1 cellular context compared by ENCODE assay signal in genomic region chr15:60328852-60329443, GRCh38.
TF ChIP-seq lines count a peak whose summit lies in the region.

No MANE protein-coding gene starts in this region.

TF ChIP-seq in K562, 482 proteins besides CTCF, POLR2A, EP300 and RAD21 (continued from another document):
- TF ChIP-seq CTCFL (IDR thresholded peaks at IDR 0.05; ENCODE audit: borderline replicate concordance, insufficient read depth, low read depth, low read length, poor library complexity, severe bottlenecking) (peak; percentile 27), CBX3 (IDR thresholded peaks at IDR 0.05; ENCODE audit: borderline replicate concordance in 1 of 2, low read length in 2 of 2) (no peak), PHF20 (IDR thresholded peaks at IDR 0.05; ENCODE audit: partially characterized antibody) (no peak), VEZF1 (CRISPR knock-in tag; IDR thresholded peaks at IDR 0.05) (no peak), CHD1 (IDR thresholded peaks at IDR 0.05; ENCODE audit: low read length) (no peak), HES1 (IDR thresholded peaks at IDR 0.05; ENCODE audit: low read depth) (no peak), NFIX (CRISPR knock-in tag; IDR thresholded peaks at IDR 0.05; ENCODE audit: low read depth) (no peak), GATA2 (CRISPR knock-in tag; IDR thresholded peaks at IDR 0.05) (no peak), SMC3 (conservative IDR thresholded peaks at IDR 0.05; ENCODE audit: insufficient read depth, low read depth, low read length) (0 out of 2 replicates have a peak, but pooled peaks have one; percentile 39), FOXA1 (IDR thresholded peaks at IDR 0.05; ENCODE audit: borderline replicate concordance) (no peak), MEF2A (IDR thresholded peaks at IDR 0.05; ENCODE audit: control insufficient read depth, low read depth, low read length) (no peak), ZNF408 (CRISPR knock-in tag; IDR thresholded peaks at IDR 0.05; ENCODE audit: low read depth) (no peak)
TF ChIP-seq in K562: peak in this region for 7.
